18 cellular contexts compared by ENCODE assay signal in genomic region chr17:74970395-74970794, GRCh38. TPM values are rescaled to one million over a fixed set of nuclear protein-coding genes. Genes with fewer than 3 reads are reported as not detected.
DNase-seq lines count a peak whose midpoint lies in the region; ATAC-seq and TF ChIP-seq lines count a peak whose summit lies in the region.
"Had no signal": no experiment of that assay in that cellular context is flagged by ENCODE, and none has a peak within 500 bp of the region (broad histone marks: within the 10 kb centered on the region; RNA-seq: fewer than 3 reads in every experiment).

No MANE protein-coding gene starts in this region.

- H3K36me3 Mint-ChIP-seq in CD4-positive, alpha-beta memory T cell, result no peaks in the 10 kb centered on the region
- H3K36me3 Mint-ChIP-seq in brain, result no peaks in the 10 kb centered on the region
- no peaks in the 10 kb centered on the region for H3K36me3 Mint-ChIP-seq in neural progenitor cell

- no peak for DNase-seq in CD4-positive, alpha-beta memory T cell
- DNase-seq in right cardiac atrium, result peak in 1 of 3 donors; percentile 53
- DNase-seq in neural progenitor cell (ENCODE audit: low spot score), result no peak
- no peak for DNase-seq in DMS53 (lab: John Stamatoyannopoulos, UW)
- DNase-seq in NCI-H146 (lab: John Stamatoyannopoulos, UW), result no peak
- DNase-seq in SW 1271 (lab: John Stamatoyannopoulos, UW), result no peak
- DNase-seq: activated CD8-positive, alpha-beta T cell treated with anti-CD3 and anti-CD28 coated beads, Interleukin-2, amount 10 ng/mL, durations not matched to agents 7 days and 5 days; activated effector memory CD4-positive, alpha-beta T cell treated with anti-CD3 and anti-CD28 coated beads, Interleukin-2, amount 50 U/mL, for 16 hours; DMS79 treated with DMSO at 0.1 percent for 48 hours; erythroblast; left colon; NCI-H2081; occipital lobe; SJCRH30 had no signal

- H3K27ac Mint-ChIP-seq in CD4-positive, alpha-beta memory T cell, result peak overlapping the region in 1 of 7 donors; percentile 57
- H3K27ac Mint-ChIP-seq in brain (peak overlapping the region in 2 of 5 experiments; percentile 42 to 78), neural progenitor cell (no peak overlapping the region)
- H3K27ac Mint-ChIP-seq: activated CD8-positive, alpha-beta T cell treated with anti-CD3 and anti-CD28 coated beads, Interleukin-2, amount 10 ng/mL, durations not matched to agents 7 days and 5 days had no signal

- peaks cover 4 to 11% (median 7%) of the 10 kb centered on the region in 4 donors for H3K4me1 Mint-ChIP-seq in CD4-positive, alpha-beta memory T cell
- H3K4me1 Mint-ChIP-seq in brain, result peaks cover 21% of the 10 kb centered on the region
- peaks cover 7% of the 10 kb centered on the region for H3K4me1 Mint-ChIP-seq in neural progenitor cell

- TF ChIP-seq CTCF in brain (conservative IDR thresholded peaks at IDR 0.05), result no peak
- TF ChIP-seq CTCF in neural progenitor cell (IDR thresholded peaks at IDR 0.05), result no peak

- no peak overlapping the region for H3K4me3 ChIP-seq in CD4-positive, alpha-beta memory T cell (ENCODE audit: low read length in 2 of 2)
- H3K4me3 ChIP-seq in right cardiac atrium (ENCODE audit: low read length) (peak overlapping the region; percentile 21), neural progenitor cell (no peak overlapping the region)
- H3K4me3 ChIP-seq: SJCRH30 had no signal

- no peaks in the 10 kb centered on the region for H3K9me3 ChIP-seq in CD4-positive, alpha-beta memory T cell (ENCODE audit: control insufficient read depth in 1 of 2, low read length in 2 of 2)
- H3K9me3 ChIP-seq in right cardiac atrium (ENCODE audit: control insufficient read depth, low read length) (no peaks in the 10 kb centered on the region), neural progenitor cell (ENCODE audit: low read depth) (no peaks in the 10 kb centered on the region)
- H3K9me3 ChIP-seq: SJCRH30, tibial nerve had no signal

- no peaks in the 10 kb centered on the region for H3K9me3 Mint-ChIP-seq in CD4-positive, alpha-beta memory T cell
- H3K9me3 Mint-ChIP-seq in brain, result peaks cover 0 to 2% (median 0%) of the 10 kb centered on the region in 5 experiments
- H3K9me3 Mint-ChIP-seq in neural progenitor cell, result no peaks in the 10 kb centered on the region

- CTCF ChIA-PET in CD4-positive, alpha-beta memory T cell (lab: Charles Lee; ENCODE audit: partially characterized antibody), result interaction anchor here (0.7 to 6.6 kb wide), 2 partner anchors 11 to 555 kb away, joined by 3 to 80 read pairs; no protein-coding TSS in a partner anchor

- H3K4me2 ChIP-seq in neural progenitor cell, result no peak overlapping the region

- H3K27me3 Mint-ChIP-seq in CD4-positive, alpha-beta memory T cell, result peaks cover 3 to 5% of the 10 kb centered on the region in 2 donors
- H3K27me3 Mint-ChIP-seq in brain (peaks cover 21% of the 10 kb centered on the region), neural progenitor cell (ENCODE audit: insufficient read depth, low read depth) (peaks cover 36% of the 10 kb centered on the region)

- H3K36me3 ChIP-seq in CD4-positive, alpha-beta memory T cell (ENCODE audit: insufficient read depth, low read length), result no peaks in the 10 kb centered on the region
- no peaks in the 10 kb centered on the region for H3K36me3 ChIP-seq in neural progenitor cell
- H3K36me3 ChIP-seq: SJCRH30, tibial nerve had no signal

- peak overlapping the region in 5 of 8 donors; percentile 27 to 81 (median 56) for H3K4me3 Mint-ChIP-seq in CD4-positive, alpha-beta memory T cell
- H3K4me3 Mint-ChIP-seq in brain, result peak overlapping the region; percentile 59 to 88 (median 87)
- H3K4me3 Mint-ChIP-seq in neural progenitor cell, result peak overlapping the region; percentile 81
- H3K4me3 Mint-ChIP-seq: activated CD8-positive, alpha-beta T cell treated with anti-CD3 and anti-CD28 coated beads, Interleukin-2, amount 10 ng/mL, durations not matched to agents 7 days and 5 days had no signal

- ATAC-seq in right cardiac atrium (peak; percentile 63 to 78), GM21723 (IDR thresholded peaks at IDR 0.05; ENCODE audit: unreplicated experiment) (no peak)
- ATAC-seq: activated CD8-positive, alpha-beta T cell treated with anti-CD3 and anti-CD28 coated beads, Interleukin-2, amount 10 ng/mL, durations not matched to agents 7 days and 5 days; left colon had no signal

- H3K27ac ChIP-seq in CD4-positive, alpha-beta memory T cell (ENCODE audit: low read depth, low read length), result no peak overlapping the region
- H3K27ac ChIP-seq in right cardiac atrium (ENCODE audit: low read length) (peak overlapping the region; percentile 60), neural progenitor cell (no peak overlapping the region)
- H3K27ac ChIP-seq: SJCRH30 had no signal

- intact Hi-C loops in CD4-positive, alpha-beta memory T cell (cut with micrococcal nuclease), result no loop called here
- intact Hi-C loops in right cardiac atrium (cut with DNase I), result no loop called here

- no peaks in the 10 kb centered on the region for H4K20me1 ChIP-seq in neural progenitor cell (ENCODE audit: low read depth)

- peaks cover 15% of the 10 kb centered on the region for H3K4me1 ChIP-seq in CD4-positive, alpha-beta memory T cell (ENCODE audit: insufficient read depth, low read length)
- H3K4me1 ChIP-seq in right cardiac atrium (ENCODE audit: control insufficient read depth, insufficient read depth, low read length), result no peaks in the 10 kb centered on the region
- H3K4me1 ChIP-seq in neural progenitor cell, result no peaks in the 10 kb centered on the region
- H3K4me1 ChIP-seq: SJCRH30 had no signal

- no peaks in the 10 kb centered on the region for H3K27me3 ChIP-seq in CD4-positive, alpha-beta memory T cell (ENCODE audit: insufficient read depth, low read length)
- H3K27me3 ChIP-seq in right cardiac atrium (ENCODE audit: control insufficient read depth, insufficient read depth) (no peaks in the 10 kb centered on the region), neural progenitor cell (peaks cover 55% of the 10 kb centered on the region)

- H2AFZ ChIP-seq in neural progenitor cell (replicated peaks), result no peak overlapping the region

- H3K9ac ChIP-seq in neural progenitor cell, result no peak overlapping the region

- POLR2A ChIA-PET in CD4-positive, alpha-beta memory T cell (lab: Charles Lee; ENCODE audit: partially characterized antibody), result interaction anchor here (1.8 kb wide), 1 partner anchor 9 kb away, joined by 8 read pairs; no protein-coding TSS in a partner anchor

- WGBS in right cardiac atrium, result 75% methylated on average over 3 of the region's 3 CpGs

- H3F3A ChIP-seq in neural progenitor cell (ENCODE audit: low read depth), result peaks cover 6% of the 10 kb centered on the region

- H3K79me2 ChIP-seq in neural progenitor cell (ENCODE audit: low read depth), result no peaks in the 10 kb centered on the region

RNA-seq across cellular contexts. Expression of gene HID1, which starts 2.2 kb away (rescaled TPM):
- total RNA-seq in CD4-positive, alpha-beta memory T cell, result 10 to 100 TPM; 17.5 to 19.5 TPM
- 1 to 10 TPM; 3.0 to 5.1 TPM for polyA plus RNA-seq in CD4-positive, alpha-beta memory T cell
- 93.8 TPM for polyA plus RNA-seq in brain (ENCODE audit: insufficient read depth, low read depth, low replicate concordance)
- total RNA-seq in right cardiac atrium, result 10 to 100 TPM in 2 of 4 donors, 1 to 10 TPM in 2; 6.5 to 11.9 (median 10.1) TPM
- polyA plus RNA-seq in right cardiac atrium, result 12.0 TPM
- 3.5 and 5.0 TPM in 2 replicates for total RNA-seq in neural progenitor cell (ENCODE audit: low replicate concordance)

RNA-seq across cellular contexts. Expression of gene CDR2L, which starts 17.0 kb away (rescaled TPM):
- total RNA-seq in CD4-positive, alpha-beta memory T cell, result under 1 TPM; 0.08 to 0.20 TPM
- polyA plus RNA-seq in CD4-positive, alpha-beta memory T cell, result not detected
- polyA plus RNA-seq in brain (ENCODE audit: insufficient read depth, low read depth, low replicate concordance) (26.6 TPM), right cardiac atrium (13.8 TPM)
- total RNA-seq in right cardiac atrium (10 to 100 TPM; 11.0 to 17.5 (median 14.2) TPM), neural progenitor cell (ENCODE audit: low replicate concordance) (4.0 and 15.8 TPM in 2 replicates)

RNA-seq across cellular contexts. Expression of gene OTOP3, which starts 34.7 kb away (rescaled TPM):
- total RNA-seq in CD4-positive, alpha-beta memory T cell, result not detected
- not detected for polyA plus RNA-seq in CD4-positive, alpha-beta memory T cell
- not detected for polyA plus RNA-seq in brain (ENCODE audit: insufficient read depth, low read depth, low replicate concordance)
- total RNA-seq in right cardiac atrium, result not detected
- not detected for polyA plus RNA-seq in right cardiac atrium
- total RNA-seq in neural progenitor cell (ENCODE audit: low replicate concordance), result not detected in 2 replicates
- total RNA-seq: activated CD8-positive, alpha-beta T cell treated with anti-CD3 and anti-CD28 coated beads, Interleukin-2, amount 10 ng/mL, durations not matched to agents 7 days and 5 days; occipital lobe; SJCRH30; tibial nerve had no signal

RNA-seq across cellular contexts. Expression of gene MRPL58, which starts 42.1 kb away (rescaled TPM):
- total RNA-seq in CD4-positive, alpha-beta memory T cell, result 10 to 100 TPM; 22.6 to 26.7 TPM
- 10 to 100 TPM; 56.5 to 62.2 TPM for polyA plus RNA-seq in CD4-positive, alpha-beta memory T cell
- polyA plus RNA-seq in brain (ENCODE audit: insufficient read depth, low read depth, low replicate concordance) (36.7 TPM), right cardiac atrium (62.6 TPM)
- total RNA-seq in right cardiac atrium (10 to 100 TPM; 35.1 to 44.6 (median 37.3) TPM), neural progenitor cell (ENCODE audit: low replicate concordance) (50.8 and 52.8 TPM in 2 replicates)

RNA-seq across cellular contexts. Expression of gene OTOP2, which starts 46.3 kb away (rescaled TPM):
- not detected for total RNA-seq in CD4-positive, alpha-beta memory T cell
- polyA plus RNA-seq in CD4-positive, alpha-beta memory T cell, result not detected
- not detected for polyA plus RNA-seq in brain (ENCODE audit: insufficient read depth, low read depth, low replicate concordance)
- total RNA-seq in right cardiac atrium, result not detected
- not detected for polyA plus RNA-seq in right cardiac atrium
- not detected in 2 replicates for total RNA-seq in neural progenitor cell (ENCODE audit: low replicate concordance)
- total RNA-seq: activated CD8-positive, alpha-beta T cell treated with anti-CD3 and anti-CD28 coated beads, Interleukin-2, amount 10 ng/mL, durations not matched to agents 7 days and 5 days; bronchial epithelial cell; occipital lobe; SJCRH30; tibial nerve had no signal
